ENCODE assay signal across 9 cellular contexts in genomic region chr1:30232288-30232899, GRCh38.
A peak's percentile ranks its signal among the peaks of the same experiment; 100 is the strongest.
DNase-seq lines count a peak whose midpoint lies in the region; ATAC-seq and TF ChIP-seq lines count a peak whose summit lies in the region.
"Had no signal": no experiment of that assay in that cellular context is flagged by ENCODE, and none has a peak within 500 bp of the region (broad histone marks: within the 10 kb centered on the region; RNA-seq: fewer than 3 reads in every experiment).

No MANE protein-coding gene starts in this region.

- WGBS in body of pancreas, 2 donors: 18% methylated on average over 4 of the region's 4 CpGs

- intact Hi-C loops in body of pancreas (cut with DNase I): no loop called here
- intact Hi-C loops in activated T-helper 2 cell treated with anti-CD3 and anti-CD28 coated beads, Interferon-gamma antibody, Interleukin-2, Interleukin-4, amounts not matched to agents 10 μg/mL and 5 μg/mL and 100 μg/mL, durations not matched to agents 14 hours and 24 hours and 36 hours (cut with micrococcal nuclease): loop anchor here (2.0 kb wide), 1 partner anchor 66 kb away; no protein-coding TSS in a partner anchor

- no peaks in the 10 kb centered on the region for H3K27me3 Mint-ChIP-seq in neural crest cell (ENCODE audit: low read depth)
- no peaks in the 10 kb centered on the region for H3K27me3 Mint-ChIP-seq in activated T-helper 2 cell treated with anti-CD3 and anti-CD28 coated beads, Interferon-gamma antibody, Interleukin-2, Interleukin-4, amounts not matched to agents 10 μg/mL and 5 μg/mL and 100 μg/mL, durations not matched to agents 14 hours and 24 hours and 36 hours (ENCODE audit: low read depth)

- TF ChIP-seq CTCF in body of pancreas (IDR thresholded peaks at IDR 0.05) (peak; percentile 35 to 45 (median 38)), neural crest cell (conservative IDR thresholded peaks at IDR 0.05) (peak; percentile 65)

- no peak for ATAC-seq in body of pancreas
- no peak for ATAC-seq in GM19395 (IDR thresholded peaks at IDR 0.05; ENCODE audit: unreplicated experiment)
- ATAC-seq in GM21515 (IDR thresholded peaks at IDR 0.05; ENCODE audit: unreplicated experiment): no peak

- peaks cover 8% of the 10 kb centered on the region for H3K4me1 Mint-ChIP-seq in neural crest cell
- no peaks in the 10 kb centered on the region for H3K4me1 Mint-ChIP-seq in activated T-helper 2 cell treated with anti-CD3 and anti-CD28 coated beads, Interferon-gamma antibody, Interleukin-2, Interleukin-4, amounts not matched to agents 10 μg/mL and 5 μg/mL and 100 μg/mL, durations not matched to agents 14 hours and 24 hours and 36 hours (ENCODE audit: low read depth)

- no peak overlapping the region for H3K4me3 ChIP-seq in body of pancreas

- H3K4me3 Mint-ChIP-seq in neural crest cell: no peak overlapping the region
- H3K4me3 Mint-ChIP-seq in activated T-helper 2 cell treated with anti-CD3 and anti-CD28 coated beads, Interferon-gamma antibody, Interleukin-2, Interleukin-4, amounts not matched to agents 10 μg/mL and 5 μg/mL and 100 μg/mL, durations not matched to agents 14 hours and 24 hours and 36 hours (ENCODE audit: low read depth): no peak overlapping the region

- H3K36me3 ChIP-seq in body of pancreas (replicated peaks in 1 of 2; ENCODE audit: insufficient read depth in 1 of 2, low read depth in 2 of 2): no peaks in the 10 kb centered on the region

- H3K9me3 ChIP-seq in body of pancreas: no peaks in the 10 kb centered on the region

- H3K9me3 Mint-ChIP-seq in neural crest cell: no peaks in the 10 kb centered on the region
- no peaks in the 10 kb centered on the region for H3K9me3 Mint-ChIP-seq in activated T-helper 2 cell treated with anti-CD3 and anti-CD28 coated beads, Interferon-gamma antibody, Interleukin-2, Interleukin-4, amounts not matched to agents 10 μg/mL and 5 μg/mL and 100 μg/mL, durations not matched to agents 14 hours and 24 hours and 36 hours

- H3K36me3 Mint-ChIP-seq in neural crest cell (ENCODE audit: low read depth): no peaks in the 10 kb centered on the region
- H3K36me3 Mint-ChIP-seq in activated T-helper 2 cell treated with anti-CD3 and anti-CD28 coated beads, Interferon-gamma antibody, Interleukin-2, Interleukin-4, amounts not matched to agents 10 μg/mL and 5 μg/mL and 100 μg/mL, durations not matched to agents 14 hours and 24 hours and 36 hours (ENCODE audit: low read depth): no peaks in the 10 kb centered on the region

- no peak for TF ChIP-seq POLR2A in body of pancreas (IDR thresholded peaks at IDR 0.05)

- no peak overlapping the region for H3K27ac ChIP-seq in body of pancreas

- no peak overlapping the region for H3K27ac Mint-ChIP-seq in neural crest cell (ENCODE audit: unreplicated experiment)
- no peak overlapping the region for H3K27ac Mint-ChIP-seq in activated T-helper 2 cell treated with anti-CD3 and anti-CD28 coated beads, Interferon-gamma antibody, Interleukin-2, Interleukin-4, amounts not matched to agents 10 μg/mL and 5 μg/mL and 100 μg/mL, durations not matched to agents 14 hours and 24 hours and 36 hours

- H3K27me3 ChIP-seq in body of pancreas: no peaks in the 10 kb centered on the region

- no peaks in the 10 kb centered on the region for H3K4me1 ChIP-seq in body of pancreas

- peak; percentile 52 for DNase-seq in NCI-H82 (lab: John Stamatoyannopoulos, UW)
- DNase-seq in NCI-H82 treated with DMSO at 0.1 percent for 48 hours (lab: John Stamatoyannopoulos, UW; ENCODE audit: unreplicated experiment): no peak
- peak; percentile 27 for DNase-seq in HuH-7.5 (ENCODE audit: low spot score)
- DNase-seq in body of pancreas: peak in 1 of 4 donors; percentile 8
- no peak for DNase-seq in neural crest cell (ENCODE audit: low read depth, low spot score)
- no peak for DNase-seq in activated T-helper 2 cell treated with anti-CD3 and anti-CD28 coated beads, Interferon-gamma antibody, Interleukin-2, Interleukin-4, amounts not matched to agents 10 μg/mL and 5 μg/mL and 100 μg/mL, durations not matched to agents 14 hours and 24 hours and 36 hours (ENCODE audit: low spot score)
- DNase-seq: aorta had no signal

Comparison
In these comparisons a context has a peak if more than half of its experiments do, and no peak if none do; other contexts are left out.
1. DNase-seq: peak in NCI-H82 (single experiment) and HuH-7.5 (single experiment); none in NCI-H82 treated with DMSO at 0.1 percent for 48 hours (single experiment), neural crest cell (single experiment) and activated T-helper 2 cell treated with anti-CD3 and anti-CD28 coated beads, Interferon-gamma antibody, Interleukin-2, Interleukin-4, amounts not matched to agents 10 μg/mL and 5 μg/mL and 100 μg/mL, durations not matched to agents 14 hours and 24 hours and 36 hours (single experiment).